25 cellular contexts compared by ENCODE assay signal in genomic region chr1:143672983-143673382, GRCh38.
"Had no signal": no experiment of that assay in that cellular context is flagged by ENCODE, and none has a peak within 500 bp of the region (broad histone marks: within the 10 kb centered on the region; RNA-seq: fewer than 3 reads in every experiment).

No MANE protein-coding gene starts in this region.

- H3K4me1 ChIP-seq: colonic mucosa, foreskin keratinocyte, gastroesophageal sphincter, heart left ventricle, lower lobe of right lung had no signal

- ATAC-seq: effector memory CD8-positive, alpha-beta T cell; esophagus mucosa; foreskin keratinocyte; gastroesophageal sphincter; heart left ventricle; left colon; left lobe of liver; left ventricle myocardium superior; lower lobe of right lung; mucosa of descending colon; naive thymus-derived CD8-positive, alpha-beta T cell had no signal

- H3K9me3 ChIP-seq: colonic mucosa, mucosa of descending colon had no signal

- H3K4me3 ChIP-seq: colonic mucosa, gastroesophageal sphincter, heart left ventricle, hepatocyte, lower lobe of right lung, mucosa of descending colon had no signal

- H3K27me3 ChIP-seq: colonic mucosa, foreskin keratinocyte, hepatocyte had no signal

- DNase-seq: colonic mucosa; cortex of kidney; effector CD8-positive, alpha-beta T cell; effector memory CD8-positive, alpha-beta T cell; endodermal cell; erythroblast; foreskin keratinocyte; heart left ventricle; hypothalamus; immature natural killer cell; islet precursor cell; kidney; kidney glomerular epithelial cell; left colon; left ventricle myocardium superior; lower lobe of right lung; mesenchymal stem cell; mucosa of descending colon; naive B cell; naive thymus-derived CD8-positive, alpha-beta T cell had no signal

- H3K36me3 ChIP-seq: colonic mucosa, gastroesophageal sphincter, heart left ventricle, lower lobe of right lung had no signal

- H3K27ac ChIP-seq: colonic mucosa, epithelial cell of prostate, foreskin keratinocyte, gastroesophageal sphincter, heart left ventricle, hepatocyte, lower lobe of right lung had no signal
